ENCODE assay signal across 19 cellular contexts in the genomic region with DNA sequence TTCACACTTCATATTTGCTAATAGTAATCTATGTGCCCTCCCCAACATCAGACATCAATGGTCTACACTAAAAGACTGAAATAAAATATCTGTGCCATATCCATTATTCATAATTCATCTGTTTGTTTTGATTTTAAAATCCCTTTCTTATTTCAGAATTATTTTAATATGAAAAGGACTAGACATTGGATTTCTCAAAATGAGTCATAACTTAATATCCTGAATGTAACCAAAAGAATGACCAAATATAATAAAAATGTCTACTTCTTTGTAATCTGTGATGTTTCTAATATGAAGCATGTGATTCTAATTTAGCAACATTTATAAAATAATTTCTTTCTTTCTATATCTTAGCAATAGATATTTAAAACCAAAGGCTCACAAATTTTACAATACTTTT.
DNase-seq lines count a peak whose midpoint lies in the region; FAIRE-seq lines count a peak whose summit lies in the region.
"Had no signal": no experiment of that assay in that cellular context is flagged by ENCODE, and none has a peak within 500 bp of the region (broad histone marks: within the 10 kb centered on the region; RNA-seq: fewer than 3 reads in every experiment).

No MANE protein-coding gene starts in this region.

- H3K79me1 ChIP-seq in trophoblast cell (ENCODE audit: low read length) = no peaks in the 10 kb centered on the region

- no peak overlapping the region for H3K14ac ChIP-seq in trophoblast cell (ENCODE audit: low read length)

- no peak overlapping the region for H2BK5ac ChIP-seq in trophoblast cell (ENCODE audit: low read depth, low read length, poor library complexity)

- no peak overlapping the region for H4K8ac ChIP-seq in trophoblast cell (ENCODE audit: low read depth, low read length)

- no peak overlapping the region for H2BK12ac ChIP-seq in trophoblast cell (ENCODE audit: low read length)

- H2BK120ac ChIP-seq in trophoblast cell (ENCODE audit: insufficient read depth, low read length, poor library complexity) = no peak overlapping the region

- no peak overlapping the region for H2AFZ ChIP-seq in trophoblast cell (ENCODE audit: insufficient read depth, low read length, poor library complexity)
- H2AFZ ChIP-seq: GM23338 had no signal

- H3K4ac ChIP-seq in trophoblast cell (ENCODE audit: low read depth, low read length) = no peak overlapping the region

- H3K18ac ChIP-seq in trophoblast cell (ENCODE audit: low read length) = no peak overlapping the region

- no peak overlapping the region for H3K4me2 ChIP-seq in trophoblast cell (ENCODE audit: low read length)
- H3K4me2 ChIP-seq: GM23338 had no signal

- no peaks in the 10 kb centered on the region for H3K27me3 ChIP-seq in trophoblast cell (ENCODE audit: insufficient read depth, low read length)
- H3K27me3 ChIP-seq: BE2C had no signal

- no peak overlapping the region for H4K12ac ChIP-seq in trophoblast cell (ENCODE audit: low read depth, low read length)

- no peaks in the 10 kb centered on the region for H3K9me3 ChIP-seq in trophoblast cell (ENCODE audit: insufficient read depth, low read depth, low read length)
- H3K9me3 ChIP-seq: BE2C had no signal

- no peak overlapping the region for H2AK5ac ChIP-seq in trophoblast cell (ENCODE audit: low read length)

- H3K9ac ChIP-seq in trophoblast cell (ENCODE audit: low read length) = no peak overlapping the region

- no peak overlapping the region for H4K91ac ChIP-seq in trophoblast cell (ENCODE audit: low read depth, low read length)

- H3K4me1 ChIP-seq in trophoblast cell (ENCODE audit: control insufficient read depth in 1 of 2, insufficient read depth in 2 of 2, low read length in 2 of 2) = no peaks in the 10 kb centered on the region
- H3K4me1 ChIP-seq: BE2C had no signal

- no peaks in the 10 kb centered on the region for H3K36me3 ChIP-seq in trophoblast cell (ENCODE audit: control insufficient read depth in 1 of 2, insufficient read depth in 2 of 2, low read length in 2 of 2)
- H3K36me3 ChIP-seq: BE2C had no signal

- no peak overlapping the region for H3K4me3 ChIP-seq in trophoblast cell (ENCODE audit: low read depth, low read length)
- H3K4me3 ChIP-seq: GM23338 had no signal

- H3K79me2 ChIP-seq in trophoblast cell (ENCODE audit: control insufficient read depth, insufficient read depth, low read length, poor library complexity) = no peaks in the 10 kb centered on the region

- no peak overlapping the region for H3K23ac ChIP-seq in trophoblast cell (ENCODE audit: low read length)

- DNase-seq in ELR (ENCODE audit: low read depth) (peak; percentile 4), cerebellum (ENCODE audit: low spot score) (no peak), trophoblast cell (no peak), DMS53 (lab: John Stamatoyannopoulos, UW) (no peak)
- DNase-seq: ACHN; BE2C; C1 segment of cervical spinal cord; CD4-positive, CD25-positive, alpha-beta regulatory T cell; CD8-positive, alpha-beta memory T cell; COR-L47; DMS 273 treated with DMSO at 0.1 percent for 48 hours; GDM1; HCEC 1CT had no signal

- no peak overlapping the region for H3K27ac ChIP-seq in trophoblast cell (ENCODE audit: low read depth, low read length)

- FAIRE-seq in colon (lab: Jason Lieb, UNC) (peak; percentile 62), islet of Langerhans (lab: Jason Lieb, UNC) (peak; percentile 9)
- FAIRE-seq: GM12892, GM18507, H54 had no signal
